ENCODE assay signal across 8 cellular contexts in genomic region chr11:60790726-60791125, GRCh38. TPM values are rescaled to one million over a fixed set of nuclear protein-coding genes. Genes with fewer than 3 reads are reported as not detected.
"Had no signal": no experiment of that assay in that cellular context is flagged by ENCODE, and none has a peak within 500 bp of the region (broad histone marks: within the 10 kb centered on the region; RNA-seq: fewer than 3 reads in every experiment).

No MANE protein-coding gene starts in this region.

- H3K9me3 Mint-ChIP-seq: IgD-negative memory B cell had no signal

- DNase-seq: H9, HCEC 1CT had no signal

- H3K36me3 Mint-ChIP-seq: IgD-negative memory B cell had no signal

- H3K4me3 ChIP-seq: GM23338 had no signal

- H3K4me2 ChIP-seq: GM23338 had no signal

- H2AFZ ChIP-seq: GM23338 had no signal

- ATAC-seq: GM23338, HepG2 had no signal

- H3K4me3 Mint-ChIP-seq: GM23338, H9, IgD-negative memory B cell had no signal

- H3K27ac Mint-ChIP-seq: GM23338, IgD-negative memory B cell had no signal

- H3K4me1 Mint-ChIP-seq: GM23338, H9, IgD-negative memory B cell had no signal

- H3K27ac ChIP-seq: HL-60 had no signal

RNA-seq across cellular contexts. Expression of gene MS4A10, which starts 5.6 kb away (rescaled TPM):
- total RNA-seq: GM23338, H1, H9, HepG2, HT1080 had no signal
- polyA plus RNA-seq: GM23338, H1, HepG2, IgD-negative memory B cell had no signal

RNA-seq across cellular contexts. Expression of gene MS4A15, which starts 34.1 kb away (rescaled TPM):
- total RNA-seq: GM23338, HepG2, HT1080 had no signal
- polyA plus RNA-seq: HepG2, IgD-negative memory B cell had no signal
